Comparison of ENCODE assay signal across 1 cellular context in genomic region chr15:101376615-101377395, GRCh38.
TF ChIP-seq lines count a peak whose summit lies in the region.

No MANE protein-coding gene starts in this region.

TF ChIP-seq in HepG2, 621 proteins besides CTCF, POLR2A, EP300 and RAD21:
- TF ChIP-seq AGO2 (optimal IDR thresholded peaks at IDR 0.05; ENCODE audit: low read depth, low read length) (peak; percentile 53), FOXP1 (IDR thresholded peaks at IDR 0.05) (no peak), FOXP1 (CRISPR knock-in tag; IDR thresholded peaks at IDR 0.05) (no peak)
